Comparison of ENCODE assay signal across 1 cellular context in the genomic region with DNA sequence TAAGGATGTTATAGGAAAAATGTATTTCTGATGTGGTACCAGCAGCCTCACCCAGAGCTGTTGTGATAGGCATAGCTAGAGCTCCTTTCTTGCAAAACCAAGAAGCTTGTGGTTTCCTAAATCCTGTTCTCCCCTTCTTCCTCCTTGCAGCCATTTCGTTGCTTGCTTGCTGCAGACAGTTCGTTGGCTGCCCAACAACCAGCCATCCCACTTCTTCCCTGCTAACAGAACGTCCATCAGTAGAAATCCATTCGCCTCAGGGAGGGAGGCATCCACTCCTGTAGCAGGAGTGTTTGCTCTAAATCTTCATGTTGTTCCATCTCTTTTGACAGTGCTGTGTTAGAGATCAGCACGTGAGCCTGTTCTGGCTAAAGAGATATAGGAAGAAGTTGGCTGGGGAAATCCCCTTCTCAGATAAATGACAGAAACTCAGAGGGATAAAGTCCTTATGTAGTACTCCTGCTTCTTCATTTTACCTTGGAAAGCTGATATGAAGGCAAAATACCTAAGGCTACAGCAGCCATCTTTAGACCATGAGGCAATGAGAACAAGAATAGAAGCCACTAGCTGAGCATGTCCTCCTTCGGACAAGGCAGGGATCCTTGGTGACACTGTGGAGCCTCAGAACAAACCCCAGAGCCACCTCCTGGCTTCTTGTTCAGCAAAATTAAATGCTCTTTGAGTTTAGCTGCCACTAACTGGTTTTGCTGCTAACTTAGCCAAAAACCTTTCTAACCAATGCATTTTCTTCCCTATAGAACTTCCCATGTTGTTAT.
TF ChIP-seq lines count a peak whose summit lies in the region.

No MANE protein-coding gene starts in this region.

TF ChIP-seq in IMR-90, 13 proteins besides CTCF, POLR2A, EP300 and RAD21:
- TF ChIP-seq FOS (IDR thresholded peaks at IDR 0.05; ENCODE audit: low read depth, low read length) (no peak), CHD1 (IDR thresholded peaks at IDR 0.05; ENCODE audit: low read depth, low read length) (no peak), MAFK (IDR thresholded peaks at IDR 0.05; ENCODE audit: low read depth, low read length) (no peak)
TF ChIP-seq in IMR-90: peak in this region for 0.
